In genomic region chr4:99029852-99030251, GRCh38 we compare ENCODE assay signal across 26 cellular contexts. TPM values are rescaled to one million over a fixed set of nuclear protein-coding genes. Genes with fewer than 3 reads are reported as not detected.
DNase-seq lines count a peak whose midpoint lies in the region; ATAC-seq and TF ChIP-seq lines count a peak whose summit lies in the region.
"Had no signal": no experiment of that assay in that cellular context is flagged by ENCODE, and none has a peak within 500 bp of the region (broad histone marks: within the 10 kb centered on the region; RNA-seq: fewer than 3 reads in every experiment).

No MANE protein-coding gene starts in this region.

- peaks cover 69% of the 10 kb centered on the region for H3K4me1 Mint-ChIP-seq in CD4-positive, alpha-beta T cell (ENCODE audit: low read depth)
- H3K4me1 Mint-ChIP-seq in GM23338 (peaks cover 58% of the 10 kb centered on the region), activated B cell treated with CpG ODN at 0.5 μM for 24 hours (peaks cover 48% of the 10 kb centered on the region)

- H3K4me1 ChIP-seq in GM23338 (ENCODE audit: insufficient read depth) = peaks cover 28% of the 10 kb centered on the region
- H3K4me1 ChIP-seq: SJCRH30 had no signal

- no peak overlapping the region for H2AFZ ChIP-seq in GM23338
- H2AFZ ChIP-seq: PC-9 had no signal

- H3F3A ChIP-seq in GM23338 (replicated peaks; ENCODE audit: low read depth) = no peaks in the 10 kb centered on the region

- no peak for DNase-seq in CD4-positive, alpha-beta T cell
- no peak for DNase-seq in GM23338 (ENCODE audit: low spot score)
- no peak for DNase-seq in activated B cell treated with CpG ODN at 0.5 μM for 24 hours
- peak; percentile 31 for DNase-seq in kidney glomerular epithelial cell (lab: John Stamatoyannopoulos, UW)
- no peak for DNase-seq in epidermal melanocyte (ENCODE audit: insufficient read length, low spot score)
- no peak for DNase-seq in C1 segment of cervical spinal cord (lab: John Stamatoyannopoulos, UW)
- DNase-seq: ACHN; activated CD4-positive, alpha-beta T cell treated with anti-CD3 and anti-CD28 coated beads for 1 hour; activated effector memory CD4-positive, alpha-beta T cell treated with anti-CD3 and anti-CD28 coated beads, Interleukin-2, amount 50 U/mL, for 16 hours; amniotic stem cell; caudate nucleus; DMS79; esophagus squamous epithelium; left ventricle myocardium superior; mucosa of descending colon; NCI-H1436; NCI-H748 treated with DMSO at 0.1 percent for 48 hours; nucleus accumbens; PC-9; retina; SJCRH30; stimulated activated CD4-positive, alpha-beta T cell treated with anti-CD3 and anti-CD28 coated beads, Interleukin-15, amount 100 ng/mL, for 24 hours; thyroid gland had no signal

- peaks cover 40% of the 10 kb centered on the region for H4K20me1 ChIP-seq in GM23338 (replicated peaks; ENCODE audit: insufficient read depth)

- no peaks in the 10 kb centered on the region for H3K9me3 ChIP-seq in CD4-positive, alpha-beta T cell (ENCODE audit: control insufficient read depth, low read length)
- H3K9me3 ChIP-seq: esophagus squamous epithelium, mucosa of descending colon, thyroid gland had no signal

- H3K27ac Mint-ChIP-seq in CD4-positive, alpha-beta T cell = peak overlapping the region; percentile 0
- H3K27ac Mint-ChIP-seq in GM23338 (peak overlapping the region; percentile 73), activated B cell treated with CpG ODN at 0.5 μM for 24 hours (peak overlapping the region; percentile 62)
- H3K27ac Mint-ChIP-seq: stimulated activated memory B cell treated with anti-CD40 and anti-IgM and Interleukin-4, amounts not matched to agents 10 μg/mL and 1 μg/mL and 100 μg/mL, for 72 hours had no signal

- H3K4me2 ChIP-seq in GM23338 = no peak overlapping the region
- H3K4me2 ChIP-seq: PC-9 had no signal

- H3K36me3 Mint-ChIP-seq in CD4-positive, alpha-beta T cell (ENCODE audit: low read depth) = peaks cover 49% of the 10 kb centered on the region
- H3K36me3 Mint-ChIP-seq in GM23338 (ENCODE audit: low read depth) (peaks cover 13% of the 10 kb centered on the region), activated B cell treated with CpG ODN at 0.5 μM for 24 hours (ENCODE audit: low read depth) (peaks cover 30% of the 10 kb centered on the region)

- no peaks in the 10 kb centered on the region for H3K27me3 ChIP-seq in CD4-positive, alpha-beta T cell (ENCODE audit: control insufficient read depth, insufficient read depth, low read length)
- H3K27me3 ChIP-seq in GM23338 (ENCODE audit: insufficient read depth) = no peaks in the 10 kb centered on the region
- H3K27me3 ChIP-seq: esophagus squamous epithelium, SJCRH30, thyroid gland had no signal

- H3K27ac ChIP-seq in CD4-positive, alpha-beta T cell (ENCODE audit: low read depth, low read length) = no peak overlapping the region
- no peak overlapping the region for H3K27ac ChIP-seq in GM23338 (ENCODE audit: low read depth)
- H3K27ac ChIP-seq: PC-9, SJCRH30, thyroid gland had no signal

- no peak overlapping the region for H3K4me3 Mint-ChIP-seq in CD4-positive, alpha-beta T cell
- H3K4me3 Mint-ChIP-seq in GM23338 (no peak overlapping the region), activated B cell treated with CpG ODN at 0.5 μM for 24 hours (peak overlapping the region; percentile 44)
- H3K4me3 Mint-ChIP-seq: stimulated activated memory B cell treated with anti-CD40 and anti-IgM and Interleukin-4, amounts not matched to agents 10 μg/mL and 1 μg/mL and 100 μg/mL, for 72 hours had no signal

- H3K79me2 ChIP-seq in GM23338 (replicated peaks; ENCODE audit: insufficient read depth) = peaks cover 100% of the 10 kb centered on the region

- H3K27me3 Mint-ChIP-seq in CD4-positive, alpha-beta T cell = no peaks in the 10 kb centered on the region
- H3K27me3 Mint-ChIP-seq in GM23338 (ENCODE audit: insufficient read depth, low read depth, poor library complexity) (peaks cover 2% of the 10 kb centered on the region), activated B cell treated with CpG ODN at 0.5 μM for 24 hours (no peaks in the 10 kb centered on the region)
- H3K27me3 Mint-ChIP-seq: stimulated activated memory B cell treated with anti-CD40 and anti-IgM and Interleukin-4, amounts not matched to agents 10 μg/mL and 1 μg/mL and 100 μg/mL, for 72 hours had no signal

- H3K4me3 ChIP-seq in GM23338 = no peak overlapping the region
- H3K4me3 ChIP-seq: esophagus squamous epithelium, mucosa of descending colon, PC-9, SJCRH30, thyroid gland had no signal

- intact Hi-C loops in CD4-positive, alpha-beta T cell (cut with DNase I, micrococcal nuclease) = loop anchor here in 1 of 2 experiments (5.0 kb wide), 1 partner anchor 33 kb away; the partner anchor contains the start of gene METAP1
- intact Hi-C loops in activated B cell treated with CpG ODN at 0.5 μM for 24 hours (cut with micrococcal nuclease) = no loop called here

- no peak for ATAC-seq in CD4-positive, alpha-beta T cell (ENCODE audit: poor library complexity)
- no peak for ATAC-seq in GM23338
- ATAC-seq in activated B cell treated with CpG ODN at 0.5 μM for 24 hours (ENCODE audit: low read depth) = no peak
- ATAC-seq in HG03521 (IDR thresholded peaks at IDR 0.05; ENCODE audit: unreplicated experiment) = no peak
- ATAC-seq in GM21528 (IDR thresholded peaks at IDR 0.05; ENCODE audit: low FRiP score, unreplicated experiment) = no peak
- ATAC-seq: left ventricle myocardium superior; mucosa of descending colon; stimulated activated memory B cell treated with anti-CD40 and anti-IgM and Interleukin-4, amounts not matched to agents 10 μg/mL and 1 μg/mL and 100 μg/mL, for 72 hours had no signal

- no peaks in the 10 kb centered on the region for H3K36me3 ChIP-seq in GM23338 (ENCODE audit: insufficient read depth)
- H3K36me3 ChIP-seq: thyroid gland had no signal

- no peaks in the 10 kb centered on the region for H3K9me2 ChIP-seq in GM23338 (ENCODE audit: insufficient read depth)

- no peaks in the 10 kb centered on the region for H3K9me3 Mint-ChIP-seq in CD4-positive, alpha-beta T cell
- H3K9me3 Mint-ChIP-seq in GM23338 (no peaks in the 10 kb centered on the region), activated B cell treated with CpG ODN at 0.5 μM for 24 hours (no peaks in the 10 kb centered on the region)
- H3K9me3 Mint-ChIP-seq: stimulated activated memory B cell treated with anti-CD40 and anti-IgM and Interleukin-4, amounts not matched to agents 10 μg/mL and 1 μg/mL and 100 μg/mL, for 72 hours had no signal

- no peak for TF ChIP-seq CTCF in CD4-positive, alpha-beta T cell (IDR thresholded peaks at IDR 0.05)
- no peak for TF ChIP-seq CTCF in GM23338 (conservative IDR thresholded peaks at IDR 0.05; ENCODE audit: low read depth in 2 of 2)
- TF ChIP-seq CTCF in activated B cell treated with CpG ODN at 0.5 μM for 24 hours (IDR thresholded peaks at IDR 0.05) = no peak

- CTCF ChIA-PET in CD4-positive, alpha-beta T cell (lab: Charles Lee) = interaction anchor here (1.1 to 2.0 kb wide), 4 partner anchors 11 to 35 kb away, joined by 3 to 11 read pairs (median 4); partner anchors contain the start of gene METAP1
- CTCF ChIA-PET in activated B cell treated with CpG ODN at 0.5 μM for 24 hours (lab: Charles Lee) = interaction anchor here (1.3 kb wide), 1 partner anchor 26 kb away, joined by 10 read pairs; no protein-coding TSS in a partner anchor

- POLR2A ChIA-PET in CD4-positive, alpha-beta T cell (lab: Charles Lee) = interaction anchor here (1.0 to 1.6 kb wide), 3 partner anchors 34 to 769 kb away, joined by 3 to 7 read pairs (median 7); partner anchors contain the start of genes ADH5, METAP1 and RAP1GDS1
- POLR2A ChIA-PET in activated B cell treated with CpG ODN at 0.5 μM for 24 hours (lab: Charles Lee) = interaction anchor here (0.9 to 1.5 kb wide), 2 partner anchors 35 to 886 kb away, joined by 3 to 4 read pairs; partner anchors contain the start of genes METAP1 and STPG2

TF ChIP-seq in GM23338, 12 proteins besides CTCF, POLR2A, EP300 and RAD21 (continues in another document):
- TF ChIP-seq EZH2 (IDR thresholded peaks at IDR 0.05; ENCODE audit: low read depth, unreplicated experiment) = no peak
- no peak for TF ChIP-seq NANOG (IDR thresholded peaks at IDR 0.05; ENCODE audit: borderline replicate concordance)

RNA-seq across cellular contexts. Expression of gene METAP1, which starts 34.3 kb away (rescaled TPM):
- total RNA-seq in CD4-positive, alpha-beta T cell = 10 to 100 TPM; 25.1 to 26.6 TPM
- 94.5 and 122 TPM in 2 replicates for total RNA-seq in GM23338 (2014; rRNA removed; shearing (Covaris generic))
- polyA plus RNA-seq in GM23338 (2016; fragmentation: Nextera tagmentation; extraction: Ambion mirVana) = 58.7 and 64.1 TPM in 2 replicates
- total RNA-seq in activated B cell treated with CpG ODN at 0.5 μM for 24 hours = 29.9 and 38.6 TPM in 2 replicates

RNA-seq across cellular contexts. Expression of gene ADH5, which starts 58.7 kb away (rescaled TPM):
- 10 to 100 TPM; 49.1 to 52.0 TPM for total RNA-seq in CD4-positive, alpha-beta T cell
- 224 and 227 TPM in 2 replicates for total RNA-seq in GM23338 (2014; rRNA removed; shearing (Covaris generic))
- polyA plus RNA-seq in GM23338 (2016; fragmentation: Nextera tagmentation; extraction: Ambion mirVana) = 243 and 250 TPM in 2 replicates
- total RNA-seq in activated B cell treated with CpG ODN at 0.5 μM for 24 hours = 70.1 and 74.2 TPM in 2 replicates

Comparison
In these comparisons a context has a peak if more than half of its experiments do, and no peak if none do; other contexts are left out.
1. H3K27ac Mint-ChIP-seq: peak in every context shown above with its lines; median percentile 73 in GM23338; 62 in activated B cell treated with CpG ODN at 0.5 μM for 24 hours; 0 in CD4-positive, alpha-beta T cell.